13 cellular contexts compared by ENCODE assay signal in the genomic region with DNA sequence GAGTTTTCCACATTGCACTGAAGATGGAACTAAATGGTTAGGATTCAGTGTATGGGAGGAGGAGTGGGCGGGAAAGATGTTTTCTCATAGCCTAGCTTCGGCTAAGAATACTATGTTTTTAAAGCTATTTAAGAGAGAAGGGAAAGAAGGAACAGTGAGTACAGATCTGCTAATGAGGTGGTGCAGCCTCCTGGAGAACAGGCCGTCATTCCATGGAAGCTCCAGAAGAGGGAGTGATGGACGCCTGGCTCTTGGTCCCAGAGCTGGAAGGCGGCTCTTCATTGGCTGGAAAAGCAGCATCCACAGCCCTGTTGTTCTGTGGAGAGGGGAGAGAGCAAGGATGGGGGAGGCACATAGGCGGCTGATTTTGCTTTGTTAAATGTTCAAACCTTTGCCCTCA. TPM values are rescaled to one million over a fixed set of nuclear protein-coding genes. Genes with fewer than 3 reads are reported as not detected.
DNase-seq lines count a peak whose midpoint lies in the region; ATAC-seq and TF ChIP-seq lines count a peak whose summit lies in the region.
"Had no signal": no experiment of that assay in that cellular context is flagged by ENCODE, and none has a peak within 500 bp of the region (broad histone marks: within the 10 kb centered on the region; RNA-seq: fewer than 3 reads in every experiment).

No MANE protein-coding gene starts in this region.

- H3K9me3 ChIP-seq in SK-N-SH, result no peaks in the 10 kb centered on the region
- no peaks in the 10 kb centered on the region for H3K9me3 ChIP-seq in neural cell (ENCODE audit: low read length)
- no peaks in the 10 kb centered on the region for H3K9me3 ChIP-seq in gastrocnemius medialis
- H3K9me3 ChIP-seq: sigmoid colon had no signal

- 58% methylated on average over 5 of the region's 6 CpGs for WGBS in SK-N-SH (ENCODE audit: low lambda C conversion rate)

- H2AFZ ChIP-seq in SK-N-SH (ENCODE audit: low read depth), result no peak overlapping the region
- H2AFZ ChIP-seq in neural cell (ENCODE audit: low read depth, low read length), result no peak overlapping the region

- H4K20me1 ChIP-seq in SK-N-SH (ENCODE audit: insufficient read depth) (no peaks in the 10 kb centered on the region; the same call in 1 of the 2 replicates), neural cell (ENCODE audit: insufficient read depth) (no peaks in the 10 kb centered on the region)

- no peak for TF ChIP-seq POLR2A in gastrocnemius medialis (IDR thresholded peaks at IDR 0.05)

- DNase-seq in GM03348 (ENCODE audit: low spot score) (peak; percentile 76), SK-N-SH (peak; percentile 72), globus pallidus (ENCODE audit: low spot score) (peak; percentile 20), GDM1 (lab: John Stamatoyannopoulos, UW) (no peak), gastrocnemius medialis (no peak)
- DNase-seq in activated CD4-positive, alpha-beta T cell treated with anti-CD3 and anti-CD28 coated beads, Interleukin-2, amount 10 ng/mL, durations not matched to agents 24 days and 14 days, result no peak
- DNase-seq: activated T-cell treated with anti-CD3 and anti-CD28 coated beads for 4 hours; SHP77 treated with DMSO at 0.1 percent for 48 hours; sigmoid colon; stimulated activated naive CD4-positive, alpha-beta T cell had no signal

- H3K9me3 Mint-ChIP-seq in activated CD4-positive, alpha-beta T cell treated with anti-CD3 and anti-CD28 coated beads, Interleukin-2, amount 10 ng/mL, durations not matched to agents 24 days and 14 days, result no peaks in the 10 kb centered on the region

- peaks cover 17% of the 10 kb centered on the region for H3K79me2 ChIP-seq in SK-N-SH (ENCODE audit: insufficient read depth)
- no peaks in the 10 kb centered on the region for H3K79me2 ChIP-seq in neural cell (replicated peaks; ENCODE audit: insufficient read depth, low read length)

- H3K4me1 Mint-ChIP-seq in activated CD4-positive, alpha-beta T cell treated with anti-CD3 and anti-CD28 coated beads, Interleukin-2, amount 10 ng/mL, durations not matched to agents 24 days and 14 days, result peaks cover 1% of the 10 kb centered on the region

- TF ChIP-seq EP300 in SK-N-SH (IDR thresholded peaks at IDR 0.05; ENCODE audit: borderline replicate concordance in 1 of 2, low read depth in 1 of 2, low read length in 1 of 2) (no peak), neural cell (conservative IDR thresholded peaks at IDR 0.05; ENCODE audit: poor library complexity, severe bottlenecking) (no peak)

- H3K4me3 ChIP-seq in SK-N-SH (ENCODE audit: low read depth in 2 of 2, low read length in 1 of 2) (no peak overlapping the region), neural cell (ENCODE audit: low read length) (no peak overlapping the region), gastrocnemius medialis (no peak overlapping the region)
- H3K4me3 ChIP-seq: sigmoid colon had no signal

- H3K27ac Mint-ChIP-seq in activated CD4-positive, alpha-beta T cell treated with anti-CD3 and anti-CD28 coated beads, Interleukin-2, amount 10 ng/mL, durations not matched to agents 24 days and 14 days, result no peak overlapping the region

- H3K36me3 ChIP-seq in SK-N-SH (replicated peaks in 1 of 2; ENCODE audit: control insufficient read depth in 1 of 2, insufficient read depth in 2 of 2, low read length in 1 of 2), result peaks cover 0 to 11% of the 10 kb centered on the region in 2 experiments
- no peaks in the 10 kb centered on the region for H3K36me3 ChIP-seq in neural cell (ENCODE audit: insufficient read depth, low read length)
- no peaks in the 10 kb centered on the region for H3K36me3 ChIP-seq in gastrocnemius medialis
- H3K36me3 ChIP-seq: sigmoid colon had no signal

- H3K4me2 ChIP-seq in SK-N-SH (0 out of 2 replicates have a peak overlapping the region, but pooled peaks have one; percentile 87), neural cell (ENCODE audit: low read length) (no peak overlapping the region)

- POLR2A ChIA-PET in SK-N-SH (lab: Yijun Ruan, JAX), result no interaction called here

- in situ Hi-C loops in gastrocnemius medialis (cut with MboI; ENCODE audit: low sequenced_read_pairs in 4 of 4), result no loop called here

- H3K36me3 Mint-ChIP-seq in activated CD4-positive, alpha-beta T cell treated with anti-CD3 and anti-CD28 coated beads, Interleukin-2, amount 10 ng/mL, durations not matched to agents 24 days and 14 days (ENCODE audit: low read depth), result no peaks in the 10 kb centered on the region

- CTCF ChIA-PET in SK-N-SH (lab: Yijun Ruan, JAX), result interaction anchor here (0.9 to 14.3 kb wide), 23 partner anchors 9 to 164 kb away, joined by 3 to 139 read pairs (median 6); a partner anchor contains a TSS

- H3K4me3 Mint-ChIP-seq in activated CD4-positive, alpha-beta T cell treated with anti-CD3 and anti-CD28 coated beads, Interleukin-2, amount 10 ng/mL, durations not matched to agents 24 days and 14 days, result no peak overlapping the region

- peaks cover 47% of the 10 kb centered on the region for H3K27me3 Mint-ChIP-seq in activated CD4-positive, alpha-beta T cell treated with anti-CD3 and anti-CD28 coated beads, Interleukin-2, amount 10 ng/mL, durations not matched to agents 24 days and 14 days

- peak; percentile 46 for TF ChIP-seq RAD21 in SK-N-SH (IDR thresholded peaks at IDR 0.05; ENCODE audit: low read length)
- no peak for TF ChIP-seq RAD21 in neural cell (conservative IDR thresholded peaks at IDR 0.05)

- peaks cover 6 to 55% of the 10 kb centered on the region in 2 experiments for H3K4me1 ChIP-seq in SK-N-SH (ENCODE audit: control insufficient read depth in 1 of 2, insufficient read depth in 2 of 2, low read depth in 1 of 2, low read length in 1 of 2)
- H3K4me1 ChIP-seq in gastrocnemius medialis, result peaks cover 0 to 5% of the 10 kb centered on the region in 2 donors

- ATAC-seq in gastrocnemius medialis (no peak), GM21619 (IDR thresholded peaks at IDR 0.05; ENCODE audit: unreplicated experiment) (no peak)

- TF ChIP-seq CTCF in SK-N-SH (IDR thresholded peaks at IDR 0.05) (peak; percentile 49), neural cell (IDR thresholded peaks at IDR 0.05; ENCODE audit: poor library complexity, severe bottlenecking) (peak; percentile 48), gastrocnemius medialis (IDR thresholded peaks at IDR 0.05 in 4 of 5, conservative IDR thresholded peaks at IDR 0.05 in 1 of 5) (peak in 1 of 5 experiments; percentile 31)

- H3K27ac ChIP-seq in SK-N-SH (ENCODE audit: low read depth in 2 of 2, low read length in 1 of 2), result peak overlapping the region in 1 of 2 experiments; percentile 27; a peak in 1 of 4 replicates
- no peak overlapping the region for H3K27ac ChIP-seq in neural cell (ENCODE audit: low read length)
- H3K27ac ChIP-seq in gastrocnemius medialis, result no peak overlapping the region
- H3K27ac ChIP-seq: sigmoid colon had no signal

- H3K9ac ChIP-seq in SK-N-SH (no peak overlapping the region), neural cell (ENCODE audit: low read length) (no peak overlapping the region)

- no peaks in the 10 kb centered on the region for H3K9me2 ChIP-seq in SK-N-SH
- no peaks in the 10 kb centered on the region for H3K9me2 ChIP-seq in neural cell (ENCODE audit: insufficient read depth, low read length)

- intact Hi-C loops in activated CD4-positive, alpha-beta T cell treated with anti-CD3 and anti-CD28 coated beads, Interleukin-2, amount 10 ng/mL, durations not matched to agents 24 days and 14 days (cut with micrococcal nuclease), result no loop called here
- intact Hi-C loops in gastrocnemius medialis (cut with DNase I; ENCODE audit: low total_unique reads), result no loop called here

- H3F3A ChIP-seq in SK-N-SH (replicated peaks; ENCODE audit: insufficient read depth) (peaks cover 31% of the 10 kb centered on the region), neural cell (ENCODE audit: insufficient read depth, low read length, poor library complexity, severe bottlenecking) (no peaks in the 10 kb centered on the region)

- H3K27me3 ChIP-seq in SK-N-SH (ENCODE audit: insufficient read depth) (no peaks in the 10 kb centered on the region), neural cell (ENCODE audit: insufficient read depth, low read depth, low read length) (no peaks in the 10 kb centered on the region), gastrocnemius medialis (no peaks in the 10 kb centered on the region)

TF ChIP-seq in SK-N-SH, 30 proteins besides CTCF, POLR2A, EP300 and RAD21:
- TF ChIP-seq TEAD4 (IDR thresholded peaks at IDR 0.05; ENCODE audit: borderline replicate concordance, insufficient read depth) (no peak), SMC3 (IDR thresholded peaks at IDR 0.05; ENCODE audit: low read depth, low read length) (peak; percentile 47)
TF ChIP-seq in SK-N-SH: peak in this region for 1.

TF ChIP-seq in neural cell, 6 proteins besides CTCF, POLR2A, EP300 and RAD21:
- TF ChIP-seq, protein P1, sequence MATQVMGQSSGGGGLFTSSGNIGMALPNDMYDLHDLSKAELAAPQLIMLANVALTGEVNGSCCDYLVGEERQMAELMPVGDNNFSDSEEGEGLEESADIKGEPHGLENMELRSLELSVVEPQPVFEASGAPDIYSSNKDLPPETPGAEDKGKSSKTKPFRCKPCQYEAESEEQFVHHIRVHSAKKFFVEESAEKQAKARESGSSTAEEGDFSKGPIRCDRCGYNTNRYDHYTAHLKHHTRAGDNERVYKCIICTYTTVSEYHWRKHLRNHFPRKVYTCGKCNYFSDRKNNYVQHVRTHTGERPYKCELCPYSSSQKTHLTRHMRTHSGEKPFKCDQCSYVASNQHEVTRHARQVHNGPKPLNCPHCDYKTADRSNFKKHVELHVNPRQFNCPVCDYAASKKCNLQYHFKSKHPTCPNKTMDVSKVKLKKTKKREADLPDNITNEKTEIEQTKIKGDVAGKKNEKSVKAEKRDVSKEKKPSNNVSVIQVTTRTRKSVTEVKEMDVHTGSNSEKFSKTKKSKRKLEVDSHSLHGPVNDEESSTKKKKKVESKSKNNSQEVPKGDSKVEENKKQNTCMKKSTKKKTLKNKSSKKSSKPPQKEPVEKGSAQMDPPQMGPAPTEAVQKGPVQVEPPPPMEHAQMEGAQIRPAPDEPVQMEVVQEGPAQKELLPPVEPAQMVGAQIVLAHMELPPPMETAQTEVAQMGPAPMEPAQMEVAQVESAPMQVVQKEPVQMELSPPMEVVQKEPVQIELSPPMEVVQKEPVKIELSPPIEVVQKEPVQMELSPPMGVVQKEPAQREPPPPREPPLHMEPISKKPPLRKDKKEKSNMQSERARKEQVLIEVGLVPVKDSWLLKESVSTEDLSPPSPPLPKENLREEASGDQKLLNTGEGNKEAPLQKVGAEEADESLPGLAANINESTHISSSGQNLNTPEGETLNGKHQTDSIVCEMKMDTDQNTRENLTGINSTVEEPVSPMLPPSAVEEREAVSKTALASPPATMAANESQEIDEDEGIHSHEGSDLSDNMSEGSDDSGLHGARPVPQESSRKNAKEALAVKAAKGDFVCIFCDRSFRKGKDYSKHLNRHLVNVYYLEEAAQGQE (IDR thresholded peaks at IDR 0.05; ENCODE audit: borderline replicate concordance), result no peak
- TF ChIP-seq SMC3 (conservative IDR thresholded peaks at IDR 0.05; ENCODE audit: poor library complexity), result peak; percentile 49

RNA-seq across cellular contexts. Expression of a gene that starts 6.9 kb away (rescaled TPM):
- polyA plus RNA-seq in SK-N-SH (2012; rRNA removed) (15.1 and 18.5 TPM in 2 replicates), neural cell (3.0 and 6.1 TPM in 2 replicates)
- polyA plus RNA-seq in SK-N-SH (2012; cell fraction: cytosol; rRNA removed), result 9.8 and 12.8 TPM in 2 replicates
- 14.3 and 16.7 TPM in 2 replicates for polyA plus RNA-seq in SK-N-SH (2012; cell fraction: nucleus; rRNA removed)
- 6.6 and 8.0 TPM in 2 replicates for polyA minus RNA-seq in neural cell
- 0.54 TPM in 1 of 2 replicates, not detected in the other for total RNA-seq in activated CD4-positive, alpha-beta T cell treated with anti-CD3 and anti-CD28 coated beads, Interleukin-2, amount 10 ng/mL, durations not matched to agents 24 days and 14 days
- under 1 TPM in 1 of 4 donors, not detected in 3; 0.16 TPM for total RNA-seq in gastrocnemius medialis
- total RNA-seq: HT1080 had no signal

Comparison
In these comparisons a context has a peak if more than half of its experiments do, and no peak if none do; other contexts are left out.
1. DNase-seq: peak in GM03348 (single experiment), SK-N-SH (single experiment) and globus pallidus (single experiment); none in GDM1 (single experiment), activated CD4-positive, alpha-beta T cell treated with anti-CD3 and anti-CD28 coated beads, Interleukin-2, amount 10 ng/mL, durations not matched to agents 24 days and 14 days (single experiment) and gastrocnemius medialis (0 of 2).